In the genomic region with DNA sequence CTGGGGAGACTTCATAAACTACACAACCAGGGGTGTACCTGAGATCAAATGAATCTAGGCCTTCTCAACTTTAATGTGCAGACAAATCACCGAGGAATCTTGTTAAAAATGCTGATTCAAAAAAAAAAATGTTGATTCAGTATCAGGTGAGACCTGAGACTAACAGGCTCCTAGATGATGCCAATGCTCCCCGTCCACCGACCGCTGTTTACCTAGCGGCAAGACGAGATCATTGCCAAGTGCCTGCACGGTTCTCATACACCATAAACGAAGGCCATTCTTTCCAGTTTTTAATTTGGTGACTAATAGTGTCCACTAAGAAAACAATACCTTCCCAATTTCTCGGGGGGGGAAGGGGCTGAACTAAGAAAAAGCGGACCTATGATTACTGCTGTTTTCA, we compare ENCODE assay signal across 16 cellular contexts. TPM values are rescaled to one million over a fixed set of nuclear protein-coding genes. Genes with fewer than 3 reads are reported as not detected.
DNase-seq lines count a peak whose midpoint lies in the region; ATAC-seq and TF ChIP-seq lines count a peak whose summit lies in the region.
"Had no signal": no experiment of that assay in that cellular context is flagged by ENCODE, and none has a peak within 500 bp of the region (broad histone marks: within the 10 kb centered on the region; RNA-seq: fewer than 3 reads in every experiment).

No MANE protein-coding gene starts in this region.

- no peak overlapping the region for H3K9ac ChIP-seq in endodermal cell (ENCODE audit: extremely low read depth, low read length, poor library complexity, severe bottlenecking)

- peak overlapping the region; percentile 53 to 57 for H3K4me3 Mint-ChIP-seq in activated T-cell treated with anti-CD3 and anti-CD28 coated beads, Interleukin-2, amount 50 U/mL, for 72 hours
- peak overlapping the region; percentile 38 for H3K4me3 Mint-ChIP-seq in endodermal cell
- peak overlapping the region; percentile 16 for H3K4me3 Mint-ChIP-seq in stimulated activated effector memory CD8-positive, alpha-beta T cell treated with anti-CD3 and anti-CD28 coated beads, Interleukin-12 subunit alpha, Interleukin-12 subunit beta, amount 100 ng/mL, for 72 hours
- H3K4me3 Mint-ChIP-seq: stimulated activated naive B cell treated with anti-CD40 and anti-IgM and Interleukin-4, amounts not matched to agents 10 μg/mL and 1 μg/mL and 100 μg/mL, for 72 hours had no signal

- H3K27ac Mint-ChIP-seq in activated T-cell treated with anti-CD3 and anti-CD28 coated beads, Interleukin-2, amount 50 U/mL, for 72 hours = peak overlapping the region; percentile 20
- peak overlapping the region; percentile 75 for H3K27ac Mint-ChIP-seq in endodermal cell
- H3K27ac Mint-ChIP-seq in stimulated activated effector memory CD8-positive, alpha-beta T cell treated with anti-CD3 and anti-CD28 coated beads, Interleukin-12 subunit alpha, Interleukin-12 subunit beta, amount 100 ng/mL, for 72 hours = no peak overlapping the region
- H3K27ac Mint-ChIP-seq: stimulated activated naive B cell treated with anti-CD40 and anti-IgM and Interleukin-4, amounts not matched to agents 10 μg/mL and 1 μg/mL and 100 μg/mL, for 72 hours had no signal

- H3K4me1 Mint-ChIP-seq in activated T-cell treated with anti-CD3 and anti-CD28 coated beads, Interleukin-2, amount 50 U/mL, for 72 hours (ENCODE audit: low read depth) = peaks cover 63% of the 10 kb centered on the region
- H3K4me1 Mint-ChIP-seq in endodermal cell = peaks cover 64% of the 10 kb centered on the region
- H3K4me1 Mint-ChIP-seq in stimulated activated effector memory CD8-positive, alpha-beta T cell treated with anti-CD3 and anti-CD28 coated beads, Interleukin-12 subunit alpha, Interleukin-12 subunit beta, amount 100 ng/mL, for 72 hours = peaks cover 38% of the 10 kb centered on the region

- H3K36me3 Mint-ChIP-seq in activated T-cell treated with anti-CD3 and anti-CD28 coated beads, Interleukin-2, amount 50 U/mL, for 72 hours (ENCODE audit: insufficient read depth in 2 of 2) = peaks cover 1% of the 10 kb centered on the region in 2 donors
- no peaks in the 10 kb centered on the region for H3K36me3 Mint-ChIP-seq in endodermal cell (ENCODE audit: low read depth)
- peaks cover 12% of the 10 kb centered on the region for H3K36me3 Mint-ChIP-seq in stimulated activated effector memory CD8-positive, alpha-beta T cell treated with anti-CD3 and anti-CD28 coated beads, Interleukin-12 subunit alpha, Interleukin-12 subunit beta, amount 100 ng/mL, for 72 hours
- H3K36me3 Mint-ChIP-seq: stimulated activated naive B cell treated with anti-CD40 and anti-IgM and Interleukin-4, amounts not matched to agents 10 μg/mL and 1 μg/mL and 100 μg/mL, for 72 hours had no signal

- DNase-seq in activated T-cell treated with anti-CD3 and anti-CD28 coated beads, Interleukin-2, amount 50 U/mL, for 72 hours = no peak
- no peak for DNase-seq in activated T-cell treated with anti-CD3 and anti-CD28 coated beads, Interleukin-2, amount 50 U/mL, for 48 hours
- peak; percentile 38 for DNase-seq in NCI-H2196 treated with DMSO at 0.1 percent for 48 hours (lab: John Stamatoyannopoulos, UW; ENCODE audit: unreplicated experiment)
- DNase-seq in endodermal cell = no peak
- DNase-seq in stimulated activated effector memory CD8-positive, alpha-beta T cell treated with anti-CD3 and anti-CD28 coated beads, Interleukin-12 subunit alpha, Interleukin-12 subunit beta, amount 100 ng/mL, for 72 hours (ENCODE audit: low spot score in 2 of 2) = no peak
- DNase-seq in amygdala (lab: John Stamatoyannopoulos, UW) = no peak
- DNase-seq in GM10266 (ENCODE audit: extremely low spot score) = no peak
- DNase-seq: activated CD4-positive, alpha-beta T cell treated with anti-CD3 and anti-CD28 coated beads for 48 hours; activated naive CD4-positive, alpha-beta T cell treated with anti-CD3 and anti-CD28 coated beads, Interleukin-2, amount 10 ng/mL, durations not matched to agents 7 days and 5 days; hippocampal formation; mucosa of descending colon; SJCRH30; stimulated activated naive B cell treated with anti-CD40 and anti-IgM and Interleukin-4, amounts not matched to agents 10 μg/mL and 1 μg/mL and 100 μg/mL, for 72 hours had no signal

- TF ChIP-seq CTCF in endodermal cell (conservative IDR thresholded peaks at IDR 0.05) (peak; percentile 30), GM10266 (IDR thresholded peaks at IDR 0.05; ENCODE audit: control insufficient read depth, insufficient read depth, low read depth, missing control alignments) (no peak)

- no peaks in the 10 kb centered on the region for H3K27me3 ChIP-seq in endodermal cell (ENCODE audit: control insufficient read depth, insufficient read depth, low read length, poor library complexity, severe bottlenecking)
- H3K27me3 ChIP-seq: BLaER1 treated with 17β-estradiol and CSF1 and Interleukin-3, amounts not matched to agents 10 nM and 100 nM; SJCRH30 had no signal

- WGBS in endodermal cell (ENCODE audit: insufficient coverage in 1 of 2, insufficient read length in 1 of 2), 2 experiments = 83 to 84% methylated on average over 9 to 10 of the region's 10 CpGs

- H3K36me3 ChIP-seq in endodermal cell (ENCODE audit: control insufficient read depth, insufficient read depth, low read length) = no peaks in the 10 kb centered on the region
- H3K36me3 ChIP-seq: BLaER1 treated with 17β-estradiol and CSF1 and Interleukin-3, amounts not matched to agents 10 nM and 100 nM; SJCRH30 had no signal

- H3K9me3 ChIP-seq in endodermal cell (ENCODE audit: control insufficient read depth, low read length) = no peaks in the 10 kb centered on the region
- H3K9me3 ChIP-seq: mucosa of descending colon, SJCRH30 had no signal

- H3K27me3 Mint-ChIP-seq in activated T-cell treated with anti-CD3 and anti-CD28 coated beads, Interleukin-2, amount 50 U/mL, for 72 hours (ENCODE audit: low read depth) = no peaks in the 10 kb centered on the region
- H3K27me3 Mint-ChIP-seq in endodermal cell (ENCODE audit: insufficient read depth) = no peaks in the 10 kb centered on the region
- H3K27me3 Mint-ChIP-seq: activated naive CD4-positive, alpha-beta T cell treated with anti-CD3 and anti-CD28 coated beads, Interleukin-2, amount 10 ng/mL, durations not matched to agents 7 days and 5 days; stimulated activated naive B cell treated with anti-CD40 and anti-IgM and Interleukin-4, amounts not matched to agents 10 μg/mL and 1 μg/mL and 100 μg/mL, for 72 hours had no signal

- H3K4me3 ChIP-seq in endodermal cell (ENCODE audit: low read length) = peak overlapping the region; percentile 50
- H3K4me3 ChIP-seq: BLaER1 treated with 17β-estradiol and CSF1 and Interleukin-3, amounts not matched to agents 10 nM and 100 nM; GM12878; mucosa of descending colon; SJCRH30 had no signal

- no peak for ATAC-seq in activated T-cell treated with anti-CD3 and anti-CD28 coated beads, Interleukin-2, amount 50 U/mL, for 72 hours (replicated peaks in 1 of 2)
- no peak for ATAC-seq in stimulated activated effector memory CD8-positive, alpha-beta T cell treated with anti-CD3 and anti-CD28 coated beads, Interleukin-12 subunit alpha, Interleukin-12 subunit beta, amount 100 ng/mL, for 72 hours
- ATAC-seq in GM21717 (IDR thresholded peaks at IDR 0.05; ENCODE audit: unreplicated experiment) = no peak
- ATAC-seq: GM12878; mucosa of descending colon; stimulated activated naive B cell treated with anti-CD40 and anti-IgM and Interleukin-4, amounts not matched to agents 10 μg/mL and 1 μg/mL and 100 μg/mL, for 72 hours had no signal

- no peaks in the 10 kb centered on the region for H3K9me3 Mint-ChIP-seq in activated T-cell treated with anti-CD3 and anti-CD28 coated beads, Interleukin-2, amount 50 U/mL, for 72 hours
- peaks cover 4% of the 10 kb centered on the region for H3K9me3 Mint-ChIP-seq in endodermal cell
- H3K9me3 Mint-ChIP-seq in stimulated activated effector memory CD8-positive, alpha-beta T cell treated with anti-CD3 and anti-CD28 coated beads, Interleukin-12 subunit alpha, Interleukin-12 subunit beta, amount 100 ng/mL, for 72 hours = no peaks in the 10 kb centered on the region
- H3K9me3 Mint-ChIP-seq: stimulated activated naive B cell treated with anti-CD40 and anti-IgM and Interleukin-4, amounts not matched to agents 10 μg/mL and 1 μg/mL and 100 μg/mL, for 72 hours had no signal

- no peak overlapping the region for H3K27ac ChIP-seq in endodermal cell (ENCODE audit: low read depth, low read length)
- H3K27ac ChIP-seq: BLaER1 treated with 17β-estradiol and CSF1 and Interleukin-3, amounts not matched to agents 10 nM and 100 nM; SJCRH30 had no signal

- no peaks in the 10 kb centered on the region for H3K4me1 ChIP-seq in endodermal cell (ENCODE audit: control insufficient read depth, insufficient read depth, low read length)

RNA-seq across cellular contexts. Expression of a gene that starts 2.5 kb away (rescaled TPM):
- under 1 TPM; 0.58 to 0.60 TPM for total RNA-seq in activated T-cell treated with anti-CD3 and anti-CD28 coated beads, Interleukin-2, amount 50 U/mL, for 72 hours
- 1 to 10 TPM in 1 of 2 donors, under 1 TPM in 1; 0.77 to 1.7 TPM for total RNA-seq in endodermal cell
- polyA plus RNA-seq in endodermal cell (2013, experiment 1 of 2) = 2.6 TPM
- 2.2 TPM for polyA plus RNA-seq in endodermal cell (2013, experiment 2 of 2)
